15 cellular contexts compared by ENCODE assay signal in the genomic region with DNA sequence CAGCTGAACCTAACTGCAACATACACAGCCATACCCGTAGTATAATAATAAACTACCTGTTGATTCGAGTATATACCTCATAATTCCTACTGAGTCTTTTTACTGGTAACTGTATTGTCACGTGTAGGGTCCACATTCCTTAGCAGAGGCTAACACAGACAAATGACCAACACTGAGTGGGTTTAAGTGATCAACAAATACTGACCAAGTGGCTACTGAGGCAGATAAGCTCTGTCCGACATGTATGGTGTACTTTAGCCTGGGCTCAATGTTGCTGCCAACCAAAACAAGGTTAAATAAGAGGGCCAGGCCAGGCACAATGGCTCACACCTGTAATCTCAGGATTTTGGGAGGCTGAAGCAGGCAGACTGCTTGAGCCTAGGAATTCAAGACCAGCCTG. TPM values are rescaled to one million over a fixed set of nuclear protein-coding genes. Genes with fewer than 3 reads are reported as not detected.
DNase-seq lines count a peak whose midpoint lies in the region; ATAC-seq and TF ChIP-seq lines count a peak whose summit lies in the region.
"Had no signal": no experiment of that assay in that cellular context is flagged by ENCODE, and none has a peak within 500 bp of the region (broad histone marks: within the 10 kb centered on the region; RNA-seq: fewer than 3 reads in every experiment).

No MANE protein-coding gene starts in this region.

- H3K9me3 ChIP-seq in aorta (ENCODE audit: control insufficient read depth, low read length), result no peaks in the 10 kb centered on the region
- H3K9me3 ChIP-seq in Caco-2, result no peaks in the 10 kb centered on the region
- H3K9me3 ChIP-seq: adrenal gland, thoracic aorta had no signal

- H3K27me3 Mint-ChIP-seq in activated naive CD8-positive, alpha-beta T cell treated with anti-CD3 and anti-CD28 coated beads, Interleukin-2, amount 10 ng/mL, durations not matched to agents 7 days and 5 days, result no peaks in the 10 kb centered on the region
- H3K27me3 Mint-ChIP-seq in natural killer cell (ENCODE audit: low read depth in 2 of 2), result no peaks in the 10 kb centered on the region
- no peaks in the 10 kb centered on the region for H3K27me3 Mint-ChIP-seq in Caco-2 (ENCODE audit: insufficient read depth, unreplicated experiment)

- no peak for DNase-seq in activated naive CD8-positive, alpha-beta T cell treated with anti-CD3 and anti-CD28 coated beads, Interleukin-2, amount 10 ng/mL, durations not matched to agents 7 days and 5 days
- DNase-seq in natural killer cell (no peak), aorta (no peak), NOMO-1 treated with dmso at 0.1 percent for 144 hours (lab: John Stamatoyannopoulos, UW; ENCODE audit: unreplicated experiment) (no peak), NOMO-1 treated with DMSO at 0.1 percent for 48 hours (lab: John Stamatoyannopoulos, UW; ENCODE audit: unreplicated experiment) (no peak), Caco-2 (no peak)
- DNase-seq: adrenal gland, glutamatergic neuron, NCI-H2227 treated with DMSO at 0.1 percent for 48 hours had no signal

- BruUV-seq in Caco-2 (replicated peaks; lab: Mats Ljungman, UMichigan), result no TSS peak

- peak overlapping the region; percentile 93 for H3K27ac Mint-ChIP-seq in activated naive CD8-positive, alpha-beta T cell treated with anti-CD3 and anti-CD28 coated beads, Interleukin-2, amount 10 ng/mL, durations not matched to agents 7 days and 5 days
- H3K27ac Mint-ChIP-seq in natural killer cell (peak overlapping the region; percentile 98 to 99), Caco-2 (ENCODE audit: unreplicated experiment) (no peak overlapping the region)

- H3K9me3 Mint-ChIP-seq in activated naive CD8-positive, alpha-beta T cell treated with anti-CD3 and anti-CD28 coated beads, Interleukin-2, amount 10 ng/mL, durations not matched to agents 7 days and 5 days, result peaks cover 2% of the 10 kb centered on the region
- H3K9me3 Mint-ChIP-seq in natural killer cell (no peaks in the 10 kb centered on the region), Caco-2 (ENCODE audit: unreplicated experiment) (no peaks in the 10 kb centered on the region)

- CTCF ChIA-PET in Caco-2 (lab: Charles Lee), result no interaction called here

- WGBS in aorta, 2 donors, result 70 to 71% methylated on average over 4 of the region's 4 CpGs

- intact Hi-C loops in natural killer cell (cut with micrococcal nuclease) (no loop called here), aorta (cut with DNase I) (no loop called here), Caco-2 (cut with micrococcal nuclease; ENCODE audit: unreplicated experiment) (no loop called here)

- POLR2A ChIA-PET in activated naive CD8-positive, alpha-beta T cell treated with anti-CD3 and anti-CD28 coated beads, Interleukin-2, amount 10 ng/mL, durations not matched to agents 7 days and 5 days (lab: Charles Lee), result interaction anchor here (2.1 to 4.4 kb wide), 4 partner anchors 9 to 35 kb away, joined by 4 to 39 read pairs (median 14); partner anchors contain the start of gene ELOVL5
- POLR2A ChIA-PET in Caco-2 (lab: Charles Lee), result no interaction called here

- no peaks in the 10 kb centered on the region for H3K36me3 ChIP-seq in aorta (ENCODE audit: control insufficient read depth in 1 of 2, insufficient read depth in 2 of 2, low read length in 1 of 2)
- no peaks in the 10 kb centered on the region; the same call in 1 of the 2 replicates for H3K36me3 ChIP-seq in Caco-2 (ENCODE audit: control insufficient read depth, insufficient read depth, low read length)
- H3K36me3 ChIP-seq: adrenal gland, thoracic aorta had no signal

- peaks cover 62% of the 10 kb centered on the region for H3K4me1 Mint-ChIP-seq in activated naive CD8-positive, alpha-beta T cell treated with anti-CD3 and anti-CD28 coated beads, Interleukin-2, amount 10 ng/mL, durations not matched to agents 7 days and 5 days
- H3K4me1 Mint-ChIP-seq in natural killer cell (peaks cover 90% of the 10 kb centered on the region in 2 donors), Caco-2 (ENCODE audit: low read depth, unreplicated experiment) (peaks cover 6% of the 10 kb centered on the region)

- H3K4me3 ChIP-seq in aorta (ENCODE audit: low read length in 2 of 2) (no peak overlapping the region), Caco-2 (ENCODE audit: low read depth, low read length) (no peak overlapping the region)
- H3K4me3 ChIP-seq: adrenal gland, thoracic aorta had no signal

- ATAC-seq in HG02840 (IDR thresholded peaks at IDR 0.05; ENCODE audit: low FRiP score, unreplicated experiment) (peak; percentile 10), natural killer cell (no peak), aorta (ENCODE audit: low FRiP score) (no peak)
- no peak for ATAC-seq in activated naive CD8-positive, alpha-beta T cell treated with anti-CD3 and anti-CD28 coated beads, Interleukin-2, amount 10 ng/mL, durations not matched to agents 7 days and 5 days (ENCODE audit: low read depth)
- ATAC-seq: HCT116, Right ventricle myocardium inferior had no signal

- H3K36me3 Mint-ChIP-seq in activated naive CD8-positive, alpha-beta T cell treated with anti-CD3 and anti-CD28 coated beads, Interleukin-2, amount 10 ng/mL, durations not matched to agents 7 days and 5 days, result peaks cover 17% of the 10 kb centered on the region
- H3K36me3 Mint-ChIP-seq in natural killer cell (no peaks in the 10 kb centered on the region), Caco-2 (ENCODE audit: insufficient read depth, unreplicated experiment) (peaks cover 11% of the 10 kb centered on the region)

- TF ChIP-seq CTCF in C4-2B (conservative IDR thresholded peaks at IDR 0.05) (no peak), natural killer cell (IDR thresholded peaks at IDR 0.05) (no peak), Caco-2 (IDR thresholded peaks at IDR 0.05; ENCODE audit: insufficient read depth in 1 of 2, low read depth in 1 of 2, low read length in 1 of 2, severe bottlenecking in 1 of 2, unreplicated experiment in 1 of 2) (no peak)

- H3K27ac ChIP-seq in C4-2B, result peak overlapping the region; percentile 26; the same call in 1 of the 2 replicates
- no peak overlapping the region for H3K27ac ChIP-seq in aorta (ENCODE audit: low read depth in 1 of 2, low read length in 2 of 2)
- H3K27ac ChIP-seq: parathyroid adenoma, thoracic aorta had no signal

- H3K4me3 Mint-ChIP-seq in activated naive CD8-positive, alpha-beta T cell treated with anti-CD3 and anti-CD28 coated beads, Interleukin-2, amount 10 ng/mL, durations not matched to agents 7 days and 5 days, result peak overlapping the region; percentile 83
- H3K4me3 Mint-ChIP-seq in natural killer cell, result peak overlapping the region; percentile 89
- no peak overlapping the region for H3K4me3 Mint-ChIP-seq in Caco-2 (ENCODE audit: unreplicated experiment)

- no peaks in the 10 kb centered on the region for H3K4me1 ChIP-seq in aorta (ENCODE audit: control insufficient read depth in 1 of 2, insufficient read depth in 2 of 2, low read length in 2 of 2)
- H3K4me1 ChIP-seq in Caco-2, result no peaks in the 10 kb centered on the region
- H3K4me1 ChIP-seq: parathyroid adenoma had no signal

- H3K27me3 ChIP-seq in aorta (ENCODE audit: control insufficient read depth in 1 of 2, insufficient read depth in 2 of 2, low read length in 1 of 2) (no peaks in the 10 kb centered on the region), Caco-2 (replicated peaks; ENCODE audit: control insufficient read depth, insufficient read depth, low read length) (no peaks in the 10 kb centered on the region)
- H3K27me3 ChIP-seq: adrenal gland had no signal

RNA-seq across cellular contexts. Expression of gene ELOVL5, which starts 12.7 kb away (rescaled TPM):
- 100 to 1,000 TPM; 101 to 110 TPM for total RNA-seq in activated naive CD8-positive, alpha-beta T cell treated with anti-CD3 and anti-CD28 coated beads, Interleukin-2, amount 10 ng/mL, durations not matched to agents 7 days and 5 days
- 10 to 100 TPM; 72.1 to 99.5 (median 73.7) TPM for total RNA-seq in natural killer cell
- total RNA-seq in aorta, result 10 to 100 TPM; 62.0 to 75.5 TPM
- 10 to 100 TPM; 22.8 to 30.0 TPM for polyA plus RNA-seq in aorta
- 70.4 and 75.6 TPM in 2 replicates for total RNA-seq in Caco-2 (2022)
